ENCODE assay signal across 15 cellular contexts in the genomic region with DNA sequence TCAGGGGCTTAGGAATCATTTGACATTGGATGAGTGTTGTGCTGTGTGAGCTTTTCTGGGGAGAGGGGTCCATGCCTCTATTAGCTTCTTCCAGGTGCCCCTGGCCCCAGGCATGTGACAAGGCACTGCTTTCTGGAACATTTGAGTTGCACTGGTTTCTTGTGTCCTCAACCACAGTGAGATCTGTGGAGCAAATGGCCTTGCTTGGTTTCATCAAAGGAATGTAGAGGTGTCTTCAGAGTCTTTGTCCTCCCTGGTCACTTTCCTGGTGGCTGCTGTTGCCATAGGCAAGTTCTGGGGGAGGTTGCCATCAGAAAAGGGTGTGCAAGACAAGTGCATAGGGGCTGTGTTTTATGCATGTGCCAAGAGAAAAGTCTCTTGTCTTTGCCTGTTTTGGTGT.
DNase-seq lines count a peak whose midpoint lies in the region; ATAC-seq and TF ChIP-seq lines count a peak whose summit lies in the region.
"Had no signal": no experiment of that assay in that cellular context is flagged by ENCODE, and none has a peak within 500 bp of the region (broad histone marks: within the 10 kb centered on the region; RNA-seq: fewer than 3 reads in every experiment).

No MANE protein-coding gene starts in this region.

- H3K36me3 ChIP-seq in ascending aorta (no peaks in the 10 kb centered on the region), thoracic aorta (no peaks in the 10 kb centered on the region)
- H3K36me3 ChIP-seq: ovary had no signal

- TF ChIP-seq CTCF in ascending aorta (IDR thresholded peaks at IDR 0.05) (no peak), thoracic aorta (IDR thresholded peaks at IDR 0.05) (no peak)

- no peak for ATAC-seq in left lobe of liver
- no peak for ATAC-seq in thoracic aorta (ENCODE audit: insufficient number of reproducible peaks, low FRiP score, low read depth)
- ATAC-seq: stimulated activated memory B cell treated with anti-CD40 and anti-IgM and Interleukin-4, amounts not matched to agents 10 μg/mL and 1 μg/mL and 100 μg/mL, for 72 hours had no signal

- H3K4me3 ChIP-seq in ascending aorta (no peak overlapping the region), thoracic aorta (peak overlapping the region; percentile 31)
- H3K4me3 ChIP-seq: ovary had no signal

- H3K27ac ChIP-seq in ascending aorta (peak overlapping the region; percentile 80 to 91), thoracic aorta (peak overlapping the region; percentile 92 to 94)
- H3K27ac ChIP-seq: ovary had no signal

- no peaks in the 10 kb centered on the region for H3K27me3 ChIP-seq in ascending aorta
- no peaks in the 10 kb centered on the region for H3K27me3 ChIP-seq in thoracic aorta (replicated peaks; ENCODE audit: insufficient read depth)
- H3K27me3 ChIP-seq: ovary had no signal

- H3K4me1 ChIP-seq in ascending aorta = peaks cover 51 to 80% of the 10 kb centered on the region in 2 donors
- peaks cover 62 to 99% of the 10 kb centered on the region in 2 donors for H3K4me1 ChIP-seq in thoracic aorta (ENCODE audit: control insufficient read depth in 1 of 2, low read depth in 2 of 2)

- DNase-seq in activated CD8-positive, alpha-beta memory T cell treated with anti-CD3 and anti-CD28 coated beads for 24 hours = peak; percentile 26
- DNase-seq in activated CD8-positive, alpha-beta memory T cell treated with anti-CD3 and anti-CD28 coated beads, Interleukin-2, amount 50 U/mL, for 4 hours = no peak
- DNase-seq in ascending aorta (ENCODE audit: low spot score in 2 of 2) (peak in 1 of 2 donors; percentile 50), left lobe of liver (ENCODE audit: low spot score) (peak; percentile 7), thoracic aorta (ENCODE audit: low spot score) (no peak), NCI-H446 treated with DMSO at 0.1 percent for 48 hours (lab: John Stamatoyannopoulos, UW) (no peak), kidney glomerular epithelial cell (lab: John Stamatoyannopoulos, UW) (no peak), NCI-H2029 treated with DMSO at 0.1 percent for 48 hours (lab: John Stamatoyannopoulos, UW) (no peak)
- DNase-seq: activated CD4-positive, alpha-beta T cell treated with anti-CD3 and anti-CD28 coated beads for 48 hours; activated T-cell treated with anti-CD3 and anti-CD28 coated beads, Interleukin-2, amount 50 U/mL, for 1 hour; DMS153; NCI-H2081 treated with DMSO at 0.1 percent for 48 hours; NCI-H524 had no signal

- H3K9me3 ChIP-seq in ascending aorta (no peaks in the 10 kb centered on the region), thoracic aorta (no peaks in the 10 kb centered on the region)
- H3K9me3 ChIP-seq: ovary had no signal

- intact Hi-C loops in ascending aorta (cut with DNase I) = loop anchor here (10.0 kb wide), 1 partner anchor 253 kb away; no protein-coding TSS in a partner anchor

Comparison
In these comparisons a context has a peak if more than half of its experiments do, and no peak if none do; other contexts are left out.
1. DNase-seq: peak in activated CD8-positive, alpha-beta memory T cell treated with anti-CD3 and anti-CD28 coated beads for 24 hours (single experiment) and left lobe of liver (single experiment); none in activated CD8-positive, alpha-beta memory T cell treated with anti-CD3 and anti-CD28 coated beads, Interleukin-2, amount 50 U/mL, for 4 hours (single experiment), thoracic aorta (single experiment), NCI-H446 treated with DMSO at 0.1 percent for 48 hours (single experiment), kidney glomerular epithelial cell (single experiment) and NCI-H2029 treated with DMSO at 0.1 percent for 48 hours (single experiment).